9 cellular contexts compared by ENCODE assay signal in genomic region chr22:22507743-22508273, GRCh38. TPM values are rescaled to one million over a fixed set of nuclear protein-coding genes. Genes with fewer than 3 reads are reported as not detected.
DNase-seq lines count a peak whose midpoint lies in the region; ATAC-seq and TF ChIP-seq lines count a peak whose summit lies in the region.
"Had no signal": no experiment of that assay in that cellular context is flagged by ENCODE, and none has a peak within 500 bp of the region (broad histone marks: within the 10 kb centered on the region; RNA-seq: fewer than 3 reads in every experiment).

No MANE protein-coding gene starts in this region.

- POLR2A ChIA-PET in CD4-positive, alpha-beta memory T cell (lab: Charles Lee; ENCODE audit: partially characterized antibody), result no interaction called here

- peaks cover 1 to 3% of the 10 kb centered on the region in 2 donors for H3K27me3 Mint-ChIP-seq in CD4-positive, alpha-beta memory T cell
- H3K27me3 Mint-ChIP-seq in neural progenitor cell (ENCODE audit: insufficient read depth, low read depth), result peaks cover 5% of the 10 kb centered on the region

- H3K4me1 ChIP-seq in CD4-positive, alpha-beta memory T cell (ENCODE audit: insufficient read depth, low read length), result peaks cover 13% of the 10 kb centered on the region
- H3K4me1 ChIP-seq in Karpas-422 (ENCODE audit: low read length) (peaks cover 21% of the 10 kb centered on the region), ectodermal cell (ENCODE audit: control insufficient read depth, insufficient read depth, low read length) (no peaks in the 10 kb centered on the region), neural progenitor cell (peaks cover 9% of the 10 kb centered on the region)

- H3K4me1 Mint-ChIP-seq in CD4-positive, alpha-beta memory T cell, result peaks cover 9 to 26% (median 14%) of the 10 kb centered on the region in 4 donors
- H3K4me1 Mint-ChIP-seq in neural progenitor cell, result peaks cover 12% of the 10 kb centered on the region

- H3K79me2 ChIP-seq in Karpas-422 (ENCODE audit: low read length) (peaks cover 29% of the 10 kb centered on the region), neural progenitor cell (ENCODE audit: low read depth) (peaks cover 36% of the 10 kb centered on the region)

- H2AFZ ChIP-seq in Karpas-422 (ENCODE audit: low read length) (peak overlapping the region; percentile 84), neural progenitor cell (replicated peaks) (peak overlapping the region; percentile 90)

- ATAC-seq in HG03280 (IDR thresholded peaks at IDR 0.05; ENCODE audit: unreplicated experiment), result no peak

- peak overlapping the region; percentile 63 to 71 for H3K4me3 ChIP-seq in CD4-positive, alpha-beta memory T cell (ENCODE audit: low read length in 2 of 2)
- H3K4me3 ChIP-seq in Karpas-422 (ENCODE audit: low read length) (peak overlapping the region; percentile 95), ectodermal cell (ENCODE audit: insufficient read depth, low read depth, low read length) (peak overlapping the region; percentile 55), neural progenitor cell (peak overlapping the region; percentile 94)

- DNase-seq in CD4-positive, alpha-beta memory T cell, result peak in 1 of 5 donors; percentile 0
- DNase-seq in Karpas-422 (peak; percentile 51), neural progenitor cell (ENCODE audit: low spot score) (peak; percentile 45), NK-92 (lab: John Stamatoyannopoulos, UW; ENCODE audit: unreplicated experiment) (no peak), NCI-H526 treated with DMSO at 0.1 percent for 48 hours (lab: John Stamatoyannopoulos, UW) (no peak), NCI-H2171 (lab: John Stamatoyannopoulos, UW) (no peak)

- no peaks in the 10 kb centered on the region for H3K27me3 ChIP-seq in CD4-positive, alpha-beta memory T cell (ENCODE audit: insufficient read depth, low read length)
- no peaks in the 10 kb centered on the region for H3K27me3 ChIP-seq in Karpas-422 (ENCODE audit: low read length)
- peaks cover 8% of the 10 kb centered on the region for H3K27me3 ChIP-seq in ectodermal cell (ENCODE audit: control insufficient read depth, insufficient read depth, low read length, poor library complexity, severe bottlenecking)
- peaks cover 25% of the 10 kb centered on the region for H3K27me3 ChIP-seq in neural progenitor cell

- peak overlapping the region; percentile 84 for H3K4me2 ChIP-seq in Karpas-422 (ENCODE audit: low read depth, low read length, poor library complexity, severe bottlenecking)
- H3K4me2 ChIP-seq in neural progenitor cell, result peak overlapping the region; percentile 85

- CTCF ChIA-PET in CD4-positive, alpha-beta memory T cell (lab: Charles Lee; ENCODE audit: partially characterized antibody), result interaction anchor here (0.7 to 1.8 kb wide), 6 partner anchors 9 to 436 kb away, joined by 3 to 7 read pairs (median 4); no protein-coding TSS in a partner anchor

- intact Hi-C loops in CD4-positive, alpha-beta memory T cell (cut with micrococcal nuclease), result no loop called here

- no peaks in the 10 kb centered on the region for H3K9me2 ChIP-seq in Karpas-422 (replicated peaks; ENCODE audit: insufficient read depth, low read length)

- TF ChIP-seq CTCF in neural progenitor cell (IDR thresholded peaks at IDR 0.05), result no peak

- H4K20me1 ChIP-seq in Karpas-422 (ENCODE audit: insufficient read depth, low read depth, low read length) (no peaks in the 10 kb centered on the region), neural progenitor cell (ENCODE audit: low read depth) (peaks cover 23% of the 10 kb centered on the region)

- H3K36me3 Mint-ChIP-seq in CD4-positive, alpha-beta memory T cell, result peaks cover 21 to 29% of the 10 kb centered on the region in 2 donors
- peaks cover 37% of the 10 kb centered on the region for H3K36me3 Mint-ChIP-seq in neural progenitor cell

- WGBS in ectodermal cell, 2 experiments, result 28 to 30% methylated on average over 13 of the region's 13 CpGs

- H3K4me3 Mint-ChIP-seq in CD4-positive, alpha-beta memory T cell, result peak overlapping the region; percentile 76 to 88 (median 83)
- peak overlapping the region; percentile 97 for H3K4me3 Mint-ChIP-seq in neural progenitor cell

- no peaks in the 10 kb centered on the region for H3K9me3 ChIP-seq in CD4-positive, alpha-beta memory T cell (ENCODE audit: control insufficient read depth in 1 of 2, low read length in 2 of 2)
- peaks cover 5% of the 10 kb centered on the region; the same call in 1 of the 2 replicates for H3K9me3 ChIP-seq in Karpas-422 (ENCODE audit: low read length)
- no peaks in the 10 kb centered on the region for H3K9me3 ChIP-seq in ectodermal cell (ENCODE audit: control insufficient read depth, low read length)
- no peaks in the 10 kb centered on the region for H3K9me3 ChIP-seq in neural progenitor cell (ENCODE audit: low read depth)

- peaks cover 0 to 8% (median under 1%) of the 10 kb centered on the region in 8 donors for H3K9me3 Mint-ChIP-seq in CD4-positive, alpha-beta memory T cell
- peaks cover 5% of the 10 kb centered on the region for H3K9me3 Mint-ChIP-seq in neural progenitor cell

- peak overlapping the region; percentile 91 for H3K9ac ChIP-seq in Karpas-422 (ENCODE audit: low read length)
- peak overlapping the region; percentile 74 for H3K9ac ChIP-seq in neural progenitor cell

- H3K27ac ChIP-seq in CD4-positive, alpha-beta memory T cell (ENCODE audit: low read depth, low read length), result peak overlapping the region; percentile 21
- H3K27ac ChIP-seq in Karpas-422 (ENCODE audit: low read length) (no peak overlapping the region; the same call in 1 of the 2 replicates), ectodermal cell (ENCODE audit: insufficient read depth, low read depth, low read length, poor library complexity, severe bottlenecking) (no peak overlapping the region), neural progenitor cell (no peak overlapping the region)

- H3K36me3 ChIP-seq in CD4-positive, alpha-beta memory T cell (ENCODE audit: insufficient read depth, low read length), result peaks cover 4% of the 10 kb centered on the region
- H3K36me3 ChIP-seq in Karpas-422 (ENCODE audit: insufficient read depth, low read length), result peaks cover 32% of the 10 kb centered on the region
- peaks cover 13% of the 10 kb centered on the region for H3K36me3 ChIP-seq in ectodermal cell (ENCODE audit: control insufficient read depth, insufficient read depth, low read length)
- H3K36me3 ChIP-seq in neural progenitor cell, result peaks cover 11% of the 10 kb centered on the region

- no peaks in the 10 kb centered on the region for H3F3A ChIP-seq in neural progenitor cell (ENCODE audit: low read depth)

- peak overlapping the region in 6 of 7 donors; percentile 36 to 86 (median 54) for H3K27ac Mint-ChIP-seq in CD4-positive, alpha-beta memory T cell
- peak overlapping the region; percentile 93 for H3K27ac Mint-ChIP-seq in neural progenitor cell

RNA-seq across cellular contexts. Expression of gene ZNF280B, which starts 0.7 kb away (rescaled TPM):
- total RNA-seq in CD4-positive, alpha-beta memory T cell, result 1 to 10 TPM; 2.2 to 2.7 TPM
- polyA plus RNA-seq in CD4-positive, alpha-beta memory T cell, result 1 to 10 TPM; 1.1 to 2.0 TPM
- 2.5 and 10.3 TPM in 2 replicates for total RNA-seq in Karpas-422 (2014; rRNA removed; shearing (Covaris generic); ENCODE audit: low replicate concordance)
- 12.5 TPM for polyA plus RNA-seq in ectodermal cell (2013, experiment 1 of 4)
- 11.7 TPM for polyA plus RNA-seq in ectodermal cell (2013, experiment 2 of 4)
- polyA plus RNA-seq in ectodermal cell (2013, experiment 3 of 4), result 7.8 TPM
- 8.7 TPM for polyA plus RNA-seq in ectodermal cell (2013, experiment 4 of 4)
- 10.4 and 14.2 TPM in 2 replicates for total RNA-seq in neural progenitor cell (ENCODE audit: low replicate concordance)

RNA-seq across cellular contexts. Expression of gene ZNF280A, which starts 12.3 kb away (rescaled TPM):
- total RNA-seq in CD4-positive, alpha-beta memory T cell, result not detected
- polyA plus RNA-seq in CD4-positive, alpha-beta memory T cell, result not detected
- total RNA-seq in Karpas-422 (2014; rRNA removed; shearing (Covaris generic); ENCODE audit: low replicate concordance), result not detected in 2 replicates
- polyA plus RNA-seq in ectodermal cell (2013, experiment 1 of 4), result 2.3 TPM
- 3.6 TPM for polyA plus RNA-seq in ectodermal cell (2013, experiment 2 of 4)
- 2.5 TPM for polyA plus RNA-seq in ectodermal cell (2013, experiment 3 of 4)
- polyA plus RNA-seq in ectodermal cell (2013, experiment 4 of 4), result 3.0 TPM
- 2.4 and 3.7 TPM in 2 replicates for total RNA-seq in neural progenitor cell (ENCODE audit: low replicate concordance)
- total RNA-seq: temporal lobe had no signal

RNA-seq across cellular contexts. Expression of gene PRAME, which starts 51.3 kb away (rescaled TPM):
- total RNA-seq in CD4-positive, alpha-beta memory T cell, result not detected
- not detected for polyA plus RNA-seq in CD4-positive, alpha-beta memory T cell
- total RNA-seq in Karpas-422 (2014; rRNA removed; shearing (Covaris generic); ENCODE audit: low replicate concordance), result 2.6 and 4.9 TPM in 2 replicates
- not detected for polyA plus RNA-seq in ectodermal cell (2013, experiment 1 of 4)
- polyA plus RNA-seq in ectodermal cell (2013, experiment 2 of 4), result not detected
- not detected for polyA plus RNA-seq in ectodermal cell (2013, experiment 3 of 4)
- polyA plus RNA-seq in ectodermal cell (2013, experiment 4 of 4), result not detected
- total RNA-seq in neural progenitor cell (ENCODE audit: low replicate concordance), result not detected in 2 replicates
- total RNA-seq: temporal lobe had no signal

Comparison
In these comparisons a context has a peak if more than half of its experiments do, and no peak if none do; other contexts are left out.
1. DNase-seq: peak in Karpas-422 (single experiment) and neural progenitor cell (single experiment); none in NK-92 (single experiment), NCI-H526 treated with DMSO at 0.1 percent for 48 hours (single experiment) and NCI-H2171 (single experiment).
2. Peak in every context shown above with its lines, with median percentiles within 50 percentile points of each other: H3K4me3 ChIP-seq.